1 cellular context compared by ENCODE assay signal in the genomic region with DNA sequence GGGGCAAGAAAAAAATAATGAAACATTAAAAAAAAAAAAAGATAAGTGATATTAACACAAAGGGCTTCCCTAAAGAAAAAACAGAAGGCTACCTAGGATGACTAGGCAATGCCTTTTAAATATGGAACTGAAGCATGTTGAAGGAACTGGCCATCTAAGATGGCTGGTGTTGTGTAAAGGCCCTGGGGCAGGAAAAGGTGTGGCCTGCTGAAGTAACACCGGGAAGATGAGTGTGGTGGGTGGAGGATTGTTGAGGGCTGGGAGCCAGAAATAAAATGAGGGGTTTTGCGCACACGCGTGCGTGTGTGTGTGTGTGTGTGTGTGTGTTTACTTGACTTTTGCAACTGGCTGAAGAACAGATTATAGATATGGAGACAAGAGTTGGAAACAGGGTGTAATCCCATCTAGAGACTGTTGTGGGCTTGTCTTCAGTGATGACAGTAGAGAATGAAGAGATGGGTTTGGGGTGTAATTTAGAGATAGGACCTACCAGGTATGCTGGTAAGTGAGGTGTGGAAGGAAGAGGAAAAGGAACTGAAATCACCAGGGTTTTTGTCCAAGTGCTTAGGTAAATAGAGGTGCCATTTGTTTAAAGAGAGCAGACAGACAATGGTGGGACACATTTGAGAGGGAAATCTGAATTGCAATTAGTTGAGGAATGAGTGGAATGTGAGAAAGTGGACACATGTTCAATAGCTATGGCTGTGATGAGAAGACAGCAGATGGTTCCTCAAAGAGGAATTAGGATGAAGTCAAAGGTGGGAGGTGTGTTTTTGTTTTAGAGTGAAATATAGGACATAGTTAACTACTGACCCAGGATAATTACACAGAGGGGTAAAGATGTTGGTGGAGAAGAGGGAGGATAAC.
TF ChIP-seq lines count a peak whose summit lies in the region.

No MANE protein-coding gene starts in this region.

TF ChIP-seq in GM12878, 131 proteins besides CTCF, POLR2A, EP300 and RAD21:
- TF ChIP-seq SPI1 (IDR thresholded peaks at IDR 0.05; ENCODE audit: borderline replicate concordance, insufficient read depth, low read depth, low read length) (peak; percentile 19; the same call in 1 of the 2 replicates), STAT1 (conservative IDR thresholded peaks at IDR 0.05) (no peak)
